Comparison of ENCODE assay signal across 6 cellular contexts in the genomic region with DNA sequence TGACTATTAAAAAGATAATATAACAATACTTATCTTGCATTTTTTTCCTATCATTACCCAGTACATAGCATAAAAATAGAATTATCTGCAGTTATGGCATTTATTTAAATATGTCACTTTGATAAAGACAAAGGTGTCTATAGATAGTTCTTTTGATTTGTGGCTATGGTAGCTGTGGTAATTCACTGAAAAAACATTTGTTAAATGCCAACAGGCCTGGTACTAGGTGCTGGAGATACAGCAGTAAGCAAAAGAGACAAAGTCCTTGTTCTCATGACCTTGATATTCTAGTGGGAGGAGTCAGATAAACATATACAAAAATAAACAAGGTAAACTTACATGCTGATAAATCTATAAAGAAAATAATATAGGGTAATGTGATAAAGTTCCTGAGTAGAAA. TPM values are rescaled to one million over a fixed set of nuclear protein-coding genes. Genes with fewer than 3 reads are reported as not detected.
"Had no signal": no experiment of that assay in that cellular context is flagged by ENCODE, and none has a peak within 500 bp of the region (broad histone marks: within the 10 kb centered on the region; RNA-seq: fewer than 3 reads in every experiment).

No MANE protein-coding gene starts in this region.

- H3K27ac Mint-ChIP-seq: IgD-negative memory B cell had no signal

- ATAC-seq: K562 had no signal

- DNase-seq: IMR-90, KBM-7 had no signal

- H3K27me3 Mint-ChIP-seq: IgD-negative memory B cell had no signal

- H3K4me3 Mint-ChIP-seq: IgD-negative memory B cell had no signal

- H3K4me3 ChIP-seq: K562 had no signal

- H3K27ac ChIP-seq: HL-60 had no signal

- H3K9me3 Mint-ChIP-seq: IgD-negative memory B cell had no signal

RNA-seq across cellular contexts. Expression of a gene that starts 44.7 kb away (rescaled TPM):
- total RNA-seq: HepG2, IMR-90, K562 had no signal
- polyA plus RNA-seq: HepG2, IgD-negative memory B cell, IMR-90, K562 had no signal
